ENCODE assay signal across 8 cellular contexts in genomic region chr6:2970753-2971419, GRCh38. TPM values are rescaled to one million over a fixed set of nuclear protein-coding genes. Genes with fewer than 3 reads are reported as not detected.
DNase-seq lines count a peak whose midpoint lies in the region; ATAC-seq and TF ChIP-seq lines count a peak whose summit lies in the region.

No MANE protein-coding gene starts in this region.

- 0 to 1% (median 0%) methylated on average over 37 to 80 of the region's 80 CpGs for WGBS in psoas muscle, 3 donors

- H3K4me3 ChIP-seq in AG04450 (ENCODE audit: low read depth, low read length) (peak overlapping the region; percentile 67), astrocyte of the spinal cord (ENCODE audit: low read depth, low read length) (peak overlapping the region; percentile 53), psoas muscle (peak overlapping the region; percentile 88)

- POLR2A ChIA-PET in AG04450 (lab: Yijun Ruan, JAX): interaction anchor here (0.9 to 1.6 kb wide), 2 partner anchors 18 to 19 kb away, joined by 3 to 8 read pairs; no protein-coding TSS in a partner anchor
- POLR2A ChIA-PET in HEK293T (lab: Yijun Ruan, JAX): interaction anchor here (1.3 to 1.6 kb wide), 4 partner anchors 9 to 18 kb away, joined by 3 to 28 read pairs (median 7); no protein-coding TSS in a partner anchor

- H3K9me3 ChIP-seq in AG04450 (ENCODE audit: control insufficient read depth, insufficient read depth, low read length) (no peaks in the 10 kb centered on the region), psoas muscle (no peaks in the 10 kb centered on the region)

- CTCF ChIA-PET in AG04450 (lab: Charles Lee) (interaction anchor here (1.2 kb wide), 1 partner anchor 18 kb away, joined by 6 read pairs; no protein-coding TSS in a partner anchor), HEK293T (lab: Yijun Ruan, JAX) (interaction anchor here (1.5 kb wide), 1 partner anchor 18 kb away, joined by 7 read pairs; no protein-coding TSS in a partner anchor)

- ATAC-seq in psoas muscle (peak; percentile 89 to 92 (median 91)), HG03280 (IDR thresholded peaks at IDR 0.05; ENCODE audit: unreplicated experiment) (no peak)

- H3K27ac ChIP-seq in AG04450 (ENCODE audit: low read depth, low read length) (peak overlapping the region; percentile 47), psoas muscle (peak overlapping the region; percentile 98)

- DNase-seq in AG04450 (ENCODE audit: low read depth, low spot score): no peak
- peak; percentile 51 for DNase-seq in HEK293T (ENCODE audit: extremely low spot score)
- DNase-seq in T-helper 22 cell (ENCODE audit: low read depth): peak; percentile 9
- peak; percentile 39 for DNase-seq in astrocyte of the spinal cord (ENCODE audit: low read depth, low spot score)
- peak; percentile 26 to 78 for DNase-seq in hippocampal formation (lab: John Stamatoyannopoulos, UW)
- peak; percentile 89 to 94 for DNase-seq in psoas muscle
- DNase-seq in NCI-H2029 (lab: John Stamatoyannopoulos, UW): no peak

- peaks cover 6% of the 10 kb centered on the region for H3K4me1 ChIP-seq in psoas muscle

- H3K27me3 ChIP-seq in AG04450 (ENCODE audit: control insufficient read depth, insufficient read depth, low read length): no peaks in the 10 kb centered on the region
- H3K27me3 ChIP-seq in psoas muscle (ENCODE audit: insufficient read depth in 3 of 3, low read length in 2 of 3): no peaks in the 10 kb centered on the region

- TF ChIP-seq CTCF in AG04450 (IDR thresholded peaks at IDR 0.05; ENCODE audit: low read depth, low read length) (no peak), astrocyte of the spinal cord (IDR thresholded peaks at IDR 0.05; ENCODE audit: low read depth, low read length) (no peak), psoas muscle (IDR thresholded peaks at IDR 0.05) (no peak)

- peaks cover 0 to 4% of the 10 kb centered on the region in 2 donors for H3K36me3 ChIP-seq in psoas muscle (ENCODE audit: insufficient read depth in 1 of 2, low read depth in 1 of 2)

- intact Hi-C loops in psoas muscle (cut with DNase I): loop anchor here in 1 of 2 donors (2.0 kb wide), 1 partner anchor 18 kb away; no protein-coding TSS in a partner anchor

- in situ Hi-C loops in astrocyte of the spinal cord (cut with HindIII; ENCODE audit: low sequenced_read_pairs): no loop called here

TF ChIP-seq in HEK293T, 16 proteins besides CTCF, POLR2A, EP300 and RAD21:
- TF ChIP-seq HDGF (IDR thresholded peaks at IDR 0.05; ENCODE audit: borderline replicate concordance) (no peak), SUZ12 (IDR thresholded peaks at IDR 0.05) (no peak), PKNOX1 (IDR thresholded peaks at IDR 0.05) (no peak), ELF4 (IDR thresholded peaks at IDR 0.05) (no peak), LEF1 (IDR thresholded peaks at IDR 0.05; ENCODE audit: borderline replicate concordance) (0 out of 2 replicates have a peak, but pooled peaks have one; percentile 40), FOXM1 (IDR thresholded peaks at IDR 0.05; ENCODE audit: borderline replicate concordance) (peak; percentile 42; the same call in 1 of the 2 replicates)

RNA-seq across cellular contexts. Expression of gene SERPINB6, which starts 0.5 kb away (rescaled TPM):
- 107 and 120 TPM in 2 replicates for polyA plus RNA-seq in AG04450 (2011; rRNA removed)
- polyA minus RNA-seq in AG04450 (2011; rRNA and poly(A)+ RNA removed): 83.3 and 83.5 TPM in 2 replicates
- total RNA-seq in psoas muscle: 100 to 1,000 TPM in 3 of 4 donors, 10 to 100 TPM in 1; 92.3 to 205 (median 141) TPM
- 100 to 1,000 TPM; 161 to 239 (median 174) TPM for polyA plus RNA-seq in psoas muscle

RNA-seq across cellular contexts. Expression of gene NQO2, which starts 28.8 kb away (rescaled TPM):
- 32.4 and 34.3 TPM in 2 replicates for polyA plus RNA-seq in AG04450 (2011; rRNA removed)
- 19.9 and 24.7 TPM in 2 replicates for polyA minus RNA-seq in AG04450 (2011; rRNA and poly(A)+ RNA removed)
- 100 to 1,000 TPM in 2 of 4 donors, 10 to 100 TPM in 2; 42.8 to 129 (median 101) TPM for total RNA-seq in psoas muscle
- polyA plus RNA-seq in psoas muscle: 100 to 1,000 TPM in 2 of 3 donors, 10 to 100 TPM in 1; 80.1 to 201 (median 159) TPM

Comparison
In these comparisons a context has a peak if more than half of its experiments do, and no peak if none do; other contexts are left out.
1. DNase-seq: peak in HEK293T (single experiment), T-helper 22 cell (single experiment), astrocyte of the spinal cord (single experiment), hippocampal formation (2 of 2) and psoas muscle (2 of 2); none in AG04450 (single experiment) and NCI-H2029 (single experiment).
2. Peak in every context shown above with its lines, with median percentiles within 50 percentile points of each other: H3K4me3 ChIP-seq.